Comparison of ENCODE assay signal across 10 cellular contexts in the genomic region with DNA sequence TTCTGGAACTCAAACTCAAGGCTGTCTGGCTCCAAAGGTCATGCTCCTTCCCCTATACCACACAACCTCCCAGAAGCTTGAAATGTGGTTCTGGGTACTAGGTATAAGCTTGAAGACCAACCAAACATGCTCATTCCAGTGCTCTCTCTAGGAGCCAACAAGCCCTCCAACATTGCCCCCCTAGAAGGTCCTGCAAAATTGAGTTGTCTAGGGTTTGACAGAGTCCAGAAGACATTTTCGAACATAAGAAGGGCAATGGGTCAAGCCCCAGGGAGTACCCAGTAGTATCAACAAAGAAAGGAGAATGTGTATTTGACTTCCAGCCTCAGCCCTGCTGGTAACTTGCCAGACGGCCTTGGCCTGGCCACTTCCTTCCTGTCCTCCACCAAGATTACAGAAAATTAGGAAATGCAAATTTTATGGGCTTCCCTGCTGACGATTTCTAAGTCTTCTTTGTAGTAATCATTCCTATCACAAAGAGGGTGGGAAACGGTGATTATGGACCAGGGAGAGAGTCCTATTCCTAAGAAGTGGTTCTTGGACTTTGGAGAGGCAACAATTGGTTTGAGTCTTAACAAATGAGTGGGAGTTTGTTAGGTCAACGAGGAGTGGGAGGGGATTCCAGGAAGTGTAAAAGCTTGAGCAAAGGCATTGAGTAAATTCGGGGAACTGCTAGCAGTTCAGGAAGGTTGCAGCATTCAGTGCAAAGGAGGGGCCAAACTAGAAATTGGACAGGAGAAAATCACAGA. TPM values are rescaled to one million over a fixed set of nuclear protein-coding genes. Genes with fewer than 3 reads are reported as not detected.
DNase-seq lines count a peak whose midpoint lies in the region; ATAC-seq, FAIRE-seq and TF ChIP-seq lines count a peak whose summit lies in the region.
"Had no signal": no experiment of that assay in that cellular context is flagged by ENCODE, and none has a peak within 500 bp of the region (broad histone marks: within the 10 kb centered on the region; RNA-seq: fewer than 3 reads in every experiment).

No MANE protein-coding gene starts in this region.

- no peaks in the 10 kb centered on the region for H3K36me3 ChIP-seq in MM.1S (replicated peaks; ENCODE audit: insufficient read depth, low read length)

- peak in 1 of 10 experiments; percentile 23 for DNase-seq in CD4-positive, alpha-beta T cell
- DNase-seq in MM.1S (peak; percentile 78), memory B cell (ENCODE audit: low spot score in 2 of 2) (no peak), urothelium cell line (ENCODE audit: low spot score) (no peak)

- TF ChIP-seq CTCF in CD4-positive, alpha-beta T cell (IDR thresholded peaks at IDR 0.05) = no peak
- no peak for TF ChIP-seq CTCF in MM.1S (IDR thresholded peaks at IDR 0.05; ENCODE audit: low read length)

- POLR2A ChIA-PET in CD4-positive, alpha-beta T cell (lab: Charles Lee) = interaction anchor here (0.6 to 4.9 kb wide), 21 partner anchors 9 to 404 kb away, joined by 3 to 37 read pairs (median 3); a partner anchor contains a TSS

- H3F3A ChIP-seq in MM.1S (ENCODE audit: insufficient read depth, low read length) = peaks cover 24% of the 10 kb centered on the region

- H3K4me2 ChIP-seq in MM.1S (ENCODE audit: low read depth, low read length) = peak overlapping the region; percentile 30

- no peaks in the 10 kb centered on the region for H4K20me1 ChIP-seq in MM.1S (ENCODE audit: insufficient read depth, low read length)

- H3K27ac ChIP-seq in CD4-positive, alpha-beta T cell (ENCODE audit: low read depth, low read length) = peak overlapping the region; percentile 37
- H3K27ac ChIP-seq in MM.1S (ENCODE audit: low read length) (peak overlapping the region; percentile 11; the same call in 1 of the 2 replicates), adipose tissue (ENCODE audit: low read depth, low read length) (peak overlapping the region; percentile 79)

- H3K9me3 ChIP-seq in CD4-positive, alpha-beta T cell (ENCODE audit: control insufficient read depth, low read length) = no peaks in the 10 kb centered on the region
- no peaks in the 10 kb centered on the region for H3K9me3 ChIP-seq in MM.1S (replicated peaks; ENCODE audit: insufficient read depth, low read length)

- H3K9me3 Mint-ChIP-seq in CD4-positive, alpha-beta T cell = no peaks in the 10 kb centered on the region
- peaks cover 1% of the 10 kb centered on the region for H3K9me3 Mint-ChIP-seq in memory B cell

- intact Hi-C loops in CD4-positive, alpha-beta T cell (cut with DNase I, micrococcal nuclease) = loop anchor here in 1 of 2 experiments (1.0 kb wide), 1 partner anchor 8 kb away; no protein-coding TSS in a partner anchor

- no peaks in the 10 kb centered on the region for H3K36me3 Mint-ChIP-seq in CD4-positive, alpha-beta T cell (ENCODE audit: low read depth)
- peaks cover 6% of the 10 kb centered on the region for H3K36me3 Mint-ChIP-seq in memory B cell

- H2AFZ ChIP-seq in MM.1S (ENCODE audit: low read length) = peak overlapping the region; percentile 9; the same call in 1 of the 2 replicates

- peak overlapping the region; percentile 78 for H3K27ac Mint-ChIP-seq in CD4-positive, alpha-beta T cell
- H3K27ac Mint-ChIP-seq in memory B cell = no peak overlapping the region

- 14 to 40% (median 15%) methylated on average over 6 of the region's 6 CpGs for WGBS in adipose tissue, 3 donors

- no peaks in the 10 kb centered on the region for H3K79me2 ChIP-seq in MM.1S (ENCODE audit: low read length)

- peaks cover 75% of the 10 kb centered on the region for H3K4me1 Mint-ChIP-seq in CD4-positive, alpha-beta T cell (ENCODE audit: low read depth)
- peaks cover 35% of the 10 kb centered on the region for H3K4me1 Mint-ChIP-seq in memory B cell

- no peak for FAIRE-seq in urothelium cell line (lab: Jason Lieb, UNC)

- CTCF ChIA-PET in CD4-positive, alpha-beta T cell (lab: Charles Lee) = interaction anchor here (1.3 to 1.8 kb wide), 5 partner anchors 10 to 47 kb away, joined by 3 to 10 read pairs (median 6); no protein-coding TSS in a partner anchor

- no peak overlapping the region; the same call in 1 of the 2 replicates for H3K4me3 ChIP-seq in MM.1S (ENCODE audit: low read length)

- no peaks in the 10 kb centered on the region for H3K9me2 ChIP-seq in MM.1S (replicated peaks; ENCODE audit: insufficient read depth, low read length)

- H3K4me3 Mint-ChIP-seq in CD4-positive, alpha-beta T cell = peak overlapping the region; percentile 50
- peak overlapping the region; percentile 35 for H3K4me3 Mint-ChIP-seq in memory B cell

- ATAC-seq in CD4-positive, alpha-beta T cell (ENCODE audit: poor library complexity) = peak; percentile 22
- ATAC-seq in memory B cell (ENCODE audit: low read depth) (no peak), HG02938 (IDR thresholded peaks at IDR 0.05; ENCODE audit: unreplicated experiment) (no peak), GM18861 (IDR thresholded peaks at IDR 0.05; ENCODE audit: unreplicated experiment) (no peak), HG02885 (IDR thresholded peaks at IDR 0.05; ENCODE audit: poor library complexity, unreplicated experiment) (no peak)

- H3K27me3 ChIP-seq in CD4-positive, alpha-beta T cell (ENCODE audit: control insufficient read depth, insufficient read depth, low read length) = no peaks in the 10 kb centered on the region
- H3K27me3 ChIP-seq in MM.1S (replicated peaks; ENCODE audit: insufficient read depth, low read length) = no peaks in the 10 kb centered on the region

- no peak overlapping the region for H3K9ac ChIP-seq in MM.1S (ENCODE audit: low read length)

- H3K4me1 ChIP-seq in MM.1S (ENCODE audit: low read length) = peaks cover 38% of the 10 kb centered on the region

- H3K27me3 Mint-ChIP-seq in CD4-positive, alpha-beta T cell = no peaks in the 10 kb centered on the region
- H3K27me3 Mint-ChIP-seq in memory B cell = no peaks in the 10 kb centered on the region

RNA-seq across cellular contexts. Expression of a gene that starts 18.7 kb away (rescaled TPM):
- 10 to 100 TPM; 39.4 to 39.8 TPM for total RNA-seq in CD4-positive, alpha-beta T cell
- 1 to 10 TPM in 1 of 3 donors, under 1 TPM in 1, not detected in 1; 0.12 to 3.6 TPM for polyA plus RNA-seq in adipose tissue
- total RNA-seq: fibroblast of lung, M059J had no signal
- polyA plus RNA-seq: fibroblast of lung had no signal

RNA-seq across cellular contexts. Expression of a gene that starts 46.1 kb away (rescaled TPM):
- total RNA-seq in CD4-positive, alpha-beta T cell = 100 to 1,000 TPM; 387 to 395 TPM
- polyA plus RNA-seq in adipose tissue = 10 to 100 TPM in 1 of 3 donors, 1 to 10 TPM in 2; 3.3 to 12.7 (median 3.7) TPM
- total RNA-seq: fibroblast of lung had no signal
- polyA plus RNA-seq: fibroblast of lung had no signal

Comparison
In these comparisons a context has a peak if more than half of its experiments do, and no peak if none do; other contexts are left out.
1. H3K27ac ChIP-seq: peak in every context shown above with its lines; median percentile 79 in adipose tissue; 37 in CD4-positive, alpha-beta T cell; 11 in MM.1S.